7 cellular contexts compared by ENCODE assay signal in genomic region chr22:46043339-46043738, GRCh38.
DNase-seq lines count a peak whose midpoint lies in the region; ATAC-seq and TF ChIP-seq lines count a peak whose summit lies in the region.

No MANE protein-coding gene starts in this region.

- H3K36me3 ChIP-seq in iPS-20b (ENCODE audit: insufficient read depth, low read depth, low read length) (no peaks in the 10 kb centered on the region), spleen (no peaks in the 10 kb centered on the region)

- ATAC-seq in activated naive CD4-positive, alpha-beta T cell treated with anti-CD3 and anti-CD28 coated beads, Interleukin-2, amount 50 U/mL, for 72 hours: no peak
- ATAC-seq in HG03039 (IDR thresholded peaks at IDR 0.05; ENCODE audit: unreplicated experiment): no peak

- peak overlapping the region; percentile 46; the same call in 1 of the 2 replicates for H3K9ac ChIP-seq in iPS-20b (ENCODE audit: low read depth, low read length)

- 64 to 85% (median 73%) methylated on average over 7 of the region's 7 CpGs for WGBS in spleen, 5 donors

- intact Hi-C loops in spleen (cut with DNase I; ENCODE audit: low total_unique reads): no loop called here

- TF ChIP-seq CTCF in spleen (IDR thresholded peaks at IDR 0.05 in 8 of 11, conservative IDR thresholded peaks at IDR 0.05 in 3 of 11): no peak

- H3K36me3 Mint-ChIP-seq in IgD-negative memory B cell: no peaks in the 10 kb centered on the region
- H3K36me3 Mint-ChIP-seq in activated naive CD4-positive, alpha-beta T cell treated with anti-CD3 and anti-CD28 coated beads, Interleukin-2, amount 50 U/mL, for 72 hours: peaks cover 6 to 11% of the 10 kb centered on the region in 2 donors

- H3K27ac ChIP-seq in iPS-20b (ENCODE audit: low read length): no peak overlapping the region
- peak overlapping the region; percentile 88 to 99 (median 92) for H3K27ac ChIP-seq in spleen

- H3K27me3 ChIP-seq in iPS-20b (ENCODE audit: insufficient read depth, low read length) (peaks cover 55% of the 10 kb centered on the region), spleen (replicated peaks in 1 of 7) (no peaks in the 10 kb centered on the region)

- H3K4me3 ChIP-seq in iPS-20b (ENCODE audit: low read length): no peak overlapping the region
- peak overlapping the region in 4 of 8 donors; percentile 35 to 81 (median 54) for H3K4me3 ChIP-seq in spleen

- no peak for TF ChIP-seq POLR2A in spleen (IDR thresholded peaks at IDR 0.05)

- H3K4me1 Mint-ChIP-seq in IgD-negative memory B cell: peaks cover 14 to 20% (median 17%) of the 10 kb centered on the region in 3 donors

- peaks cover 6% of the 10 kb centered on the region for H3K27me3 Mint-ChIP-seq in IgD-negative memory B cell

- H3K27ac Mint-ChIP-seq in IgD-negative memory B cell: no peak overlapping the region
- H3K27ac Mint-ChIP-seq in activated naive CD4-positive, alpha-beta T cell treated with anti-CD3 and anti-CD28 coated beads, Interleukin-2, amount 50 U/mL, for 72 hours: peak overlapping the region; percentile 89 to 93

- H3K9me3 Mint-ChIP-seq in IgD-negative memory B cell: no peaks in the 10 kb centered on the region
- H3K9me3 Mint-ChIP-seq in activated naive CD4-positive, alpha-beta T cell treated with anti-CD3 and anti-CD28 coated beads, Interleukin-2, amount 50 U/mL, for 72 hours: no peaks in the 10 kb centered on the region

- H3K4me3 Mint-ChIP-seq in IgD-negative memory B cell: peak overlapping the region; percentile 61 to 94 (median 83)

- H3K9me3 ChIP-seq in iPS-20b (ENCODE audit: insufficient read depth, low read depth, low read length): no peaks in the 10 kb centered on the region
- H3K9me3 ChIP-seq in spleen: no peaks in the 10 kb centered on the region

- DNase-seq in activated naive CD4-positive, alpha-beta T cell treated with anti-CD3 and anti-CD28 coated beads, Interleukin-2, amount 50 U/mL, for 72 hours (ENCODE audit: low spot score in 2 of 2): no peak
- DNase-seq in spleen (peak; percentile 54), NCI-H2171 treated with DMSO at 0.1 percent for 48 hours (lab: John Stamatoyannopoulos, UW) (no peak), NCI-H2029 (lab: John Stamatoyannopoulos, UW) (no peak)

- H3K4me1 ChIP-seq in iPS-20b (ENCODE audit: insufficient read depth, low read length): peaks cover 10% of the 10 kb centered on the region; the same call in 1 of the 2 replicates
- H3K4me1 ChIP-seq in spleen: peaks cover 33 to 96% (median 87%) of the 10 kb centered on the region in 6 donors

Comparison
In these comparisons a context has a peak if more than half of its experiments do, and no peak if none do; other contexts are left out.
1. H3K27ac Mint-ChIP-seq: peak in activated naive CD4-positive, alpha-beta T cell treated with anti-CD3 and anti-CD28 coated beads, Interleukin-2, amount 50 U/mL, for 72 hours (2 of 2); none in IgD-negative memory B cell (0 of 3).